Comparison of ENCODE assay signal across 23 cellular contexts in the genomic region with DNA sequence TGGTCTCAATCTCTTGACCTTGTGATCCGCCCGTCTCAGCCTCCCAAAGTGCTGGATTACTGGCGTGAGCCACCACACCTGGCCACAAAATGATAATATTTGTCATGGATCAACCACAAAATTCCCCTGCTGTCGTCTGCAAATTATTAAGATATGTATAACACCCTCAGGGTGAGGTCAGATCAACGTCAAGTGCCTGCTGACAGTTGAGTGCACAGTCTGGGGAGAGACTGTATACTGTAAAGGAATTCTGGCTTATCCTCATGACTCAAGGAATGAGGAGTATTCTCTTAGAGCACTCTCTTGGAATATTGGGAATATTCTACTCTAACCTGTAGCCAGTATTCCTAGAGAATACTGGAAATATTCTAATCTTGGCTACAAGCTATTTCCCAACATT. TPM values are rescaled to one million over a fixed set of nuclear protein-coding genes. Genes with fewer than 3 reads are reported as not detected.
"Had no signal": no experiment of that assay in that cellular context is flagged by ENCODE, and none has a peak within 500 bp of the region (broad histone marks: within the 10 kb centered on the region; RNA-seq: fewer than 3 reads in every experiment).

No MANE protein-coding gene starts in this region.

- H3K4me3 ChIP-seq: gastroesophageal sphincter, ovary, right lobe of liver, spleen, testis, upper lobe of right lung had no signal

- ATAC-seq: gastroesophageal sphincter; left lobe of liver; right lobe of liver; stimulated activated naive CD8-positive, alpha-beta T cell treated with anti-CD3 and anti-CD28 coated beads, Interleukin-15, amount 100 ng/mL, for 72 hours; upper lobe of right lung; WTC11 had no signal

- H3K27ac ChIP-seq: gastroesophageal sphincter, ovary, right lobe of liver, spleen, testis, upper lobe of right lung had no signal

- H3K27me3 ChIP-seq: gastroesophageal sphincter, ovary, right lobe of liver, testis had no signal

- H3K36me3 ChIP-seq: gastroesophageal sphincter, ovary, right lobe of liver, spleen, upper lobe of right lung had no signal

- H3K9me3 ChIP-seq: gastroesophageal sphincter, ovary, right lobe of liver, spleen, testis, upper lobe of right lung had no signal

- FAIRE-seq: endothelial cell of umbilical vein, islet of Langerhans, TTC549 had no signal

- DNase-seq: activated CD4-positive, alpha-beta T cell treated with anti-CD3 and anti-CD28 coated beads for 4 hours; activated CD8-positive, alpha-beta memory T cell treated with anti-CD3 and anti-CD28 coated beads for 24 hours; activated gamma-delta T cell treated with Interleukin-2 at 50 U/mL for 16 hours; amygdala; cerebellar nuclear complex; effector CD8-positive, alpha-beta T cell; naive B cell; ovary; right lobe of liver; spleen; stimulated activated naive CD8-positive, alpha-beta T cell treated with anti-CD3 and anti-CD28 coated beads, Interleukin-15, amount 100 ng/mL, for 72 hours; testis; upper lobe of right lung had no signal

- H3K4me1 ChIP-seq: right lobe of liver, testis, upper lobe of right lung had no signal

RNA-seq across cellular contexts. Expression of a gene that starts 11.2 kb away (rescaled TPM):
- total RNA-seq: left lobe of liver, lung microvascular endothelial cell, mononuclear cell, right lobe of liver, WTC11 had no signal
- polyA plus RNA-seq: endothelial cell of umbilical vein had no signal

RNA-seq across cellular contexts. Expression of a gene that starts 45.4 kb away (rescaled TPM):
- total RNA-seq: endothelial cell of umbilical vein; lung microvascular endothelial cell; pulmonary artery endothelial cell; T-helper 2 cell treated with Interferon-gamma antibody and Interleukin-4, amounts not matched to agents 100 ng/mL and 5 ng/mL, for 36 hours had no signal
- polyA plus RNA-seq: endothelial cell of umbilical vein had no signal
